ENCODE assay signal across 13 cellular contexts in the genomic region with DNA sequence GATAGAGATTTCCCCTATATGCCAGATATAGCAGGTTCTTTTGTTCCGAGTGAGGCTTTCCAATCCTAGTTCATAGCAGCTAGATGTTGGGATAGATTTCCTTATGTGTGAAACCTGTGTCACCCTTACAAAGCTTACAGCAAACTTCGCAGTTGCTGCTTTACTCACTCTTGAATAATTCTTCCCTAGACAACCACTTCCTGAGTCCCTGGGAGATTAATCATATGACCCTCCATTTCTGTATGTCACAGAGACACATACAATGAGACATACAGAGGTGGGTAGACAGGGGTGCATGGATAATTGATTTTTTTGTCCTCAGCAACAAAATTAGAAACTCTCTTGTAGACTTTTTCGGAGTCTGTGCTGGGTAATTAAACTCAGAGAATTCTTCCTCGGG.
DNase-seq lines count a peak whose midpoint lies in the region; ATAC-seq and TF ChIP-seq lines count a peak whose summit lies in the region.
"Had no signal": no experiment of that assay in that cellular context is flagged by ENCODE, and none has a peak within 500 bp of the region (broad histone marks: within the 10 kb centered on the region; RNA-seq: fewer than 3 reads in every experiment).

No MANE protein-coding gene starts in this region.

- H3K4me1 Mint-ChIP-seq in GM23338, result peaks cover 13% of the 10 kb centered on the region
- H3K4me1 Mint-ChIP-seq: activated naive CD8-positive, alpha-beta T cell treated with anti-CD3 and anti-CD28 coated beads, Interleukin-2, amount 50 U/mL, for 24 hours had no signal

- no peak overlapping the region for H3K27ac ChIP-seq in GM23338 (ENCODE audit: low read depth)

- H2AFZ ChIP-seq in GM23338, result 0 out of 2 replicates have a peak overlapping the region, but pooled peaks have one; percentile 43

- no peak overlapping the region for H3K4me3 Mint-ChIP-seq in GM23338
- H3K4me3 Mint-ChIP-seq: activated naive CD8-positive, alpha-beta T cell treated with anti-CD3 and anti-CD28 coated beads, Interleukin-2, amount 50 U/mL, for 24 hours; nephron progenitor cell; T-helper 2 cell treated with Interferon-gamma antibody and Interleukin-4, amounts not matched to agents 5 μg/mL and 100 μg/mL, for 36 hours had no signal

- peaks cover 20% of the 10 kb centered on the region for H3K9me3 Mint-ChIP-seq in GM23338
- H3K9me3 Mint-ChIP-seq: nephron progenitor cell had no signal

- DNase-seq in GM23338 (ENCODE audit: low spot score), result no peak
- peak; percentile 67 for DNase-seq in fibroblast of mammary gland (ENCODE audit: low read depth)
- peak; percentile 66 for DNase-seq in retinal pigment epithelial cell (ENCODE audit: low read depth)
- no peak for DNase-seq in NCI-H446 (lab: John Stamatoyannopoulos, UW)
- DNase-seq in NCI-H510A (lab: John Stamatoyannopoulos, UW), result no peak
- DNase-seq in MV-4-11 (lab: John Stamatoyannopoulos, UW), result no peak
- DNase-seq: activated naive CD8-positive, alpha-beta T cell treated with anti-CD3 and anti-CD28 coated beads, Interleukin-2, amount 50 U/mL, for 24 hours; Caco-2; nephron progenitor cell had no signal

- peaks cover 11% of the 10 kb centered on the region; the same call in 1 of the 3 replicates for H3K36me3 Mint-ChIP-seq in GM23338 (ENCODE audit: low read depth)

- no peaks in the 10 kb centered on the region for H4K20me1 ChIP-seq in GM23338 (replicated peaks; ENCODE audit: insufficient read depth)

- H3K4me3 ChIP-seq in GM23338 (no peak overlapping the region), fibroblast of mammary gland (ENCODE audit: control insufficient read depth, low read depth, low read length) (no peak overlapping the region), retinal pigment epithelial cell (ENCODE audit: low read length) (no peak overlapping the region)

- H3K4me2 ChIP-seq in GM23338, result no peak overlapping the region

- no peaks in the 10 kb centered on the region for H3F3A ChIP-seq in GM23338 (replicated peaks; ENCODE audit: low read depth)

- no peaks in the 10 kb centered on the region for H3K79me2 ChIP-seq in GM23338 (replicated peaks; ENCODE audit: insufficient read depth)

- no peaks in the 10 kb centered on the region for H3K27me3 Mint-ChIP-seq in GM23338 (ENCODE audit: insufficient read depth, low read depth, poor library complexity)
- H3K27me3 Mint-ChIP-seq: activated naive CD8-positive, alpha-beta T cell treated with anti-CD3 and anti-CD28 coated beads, Interleukin-2, amount 50 U/mL, for 24 hours had no signal

- no peaks in the 10 kb centered on the region for H3K36me3 ChIP-seq in GM23338 (ENCODE audit: insufficient read depth)

- H3K4me1 ChIP-seq in GM23338 (ENCODE audit: insufficient read depth), result no peaks in the 10 kb centered on the region; the same call in 1 of the 2 replicates
- H3K4me1 ChIP-seq: Caco-2 had no signal

- no peaks in the 10 kb centered on the region for H3K27me3 ChIP-seq in GM23338 (ENCODE audit: insufficient read depth)

- no peak overlapping the region for H3K27ac Mint-ChIP-seq in GM23338
- H3K27ac Mint-ChIP-seq: activated naive CD8-positive, alpha-beta T cell treated with anti-CD3 and anti-CD28 coated beads, Interleukin-2, amount 50 U/mL, for 24 hours; T-helper 2 cell treated with Interferon-gamma antibody and Interleukin-4, amounts not matched to agents 5 μg/mL and 100 μg/mL, for 36 hours had no signal

- ATAC-seq in GM23338 (no peak), SK-N-SH treated with all-trans-retinoic acid at 6 μM for 48 hours (peak; percentile 83), HG03378 (IDR thresholded peaks at IDR 0.05; ENCODE audit: unreplicated experiment) (no peak)
- ATAC-seq: activated naive CD8-positive, alpha-beta T cell treated with anti-CD3 and anti-CD28 coated beads, Interleukin-2, amount 50 U/mL, for 24 hours; HepG2 had no signal

- no peaks in the 10 kb centered on the region for H3K9me2 ChIP-seq in GM23338 (ENCODE audit: insufficient read depth)

- no peak for TF ChIP-seq CTCF in GM23338 (conservative IDR thresholded peaks at IDR 0.05; ENCODE audit: low read depth in 2 of 2)
- TF ChIP-seq CTCF in fibroblast of mammary gland (conservative IDR thresholded peaks at IDR 0.05; ENCODE audit: control insufficient read depth, insufficient read depth, low read depth, low read length), result no peak
- TF ChIP-seq CTCF in retinal pigment epithelial cell (conservative IDR thresholded peaks at IDR 0.05; ENCODE audit: low read depth, low read length), result no peak

TF ChIP-seq in GM23338, 12 proteins besides CTCF, POLR2A, EP300 and RAD21:
- no peak for TF ChIP-seq EZH2phosphoT487 (IDR thresholded peaks at IDR 0.05; ENCODE audit: unreplicated experiment)
- no peak for TF ChIP-seq CREB1 (CRISPR knock-in tag; IDR thresholded peaks at IDR 0.05; ENCODE audit: low read depth)
TF ChIP-seq in GM23338: peak in this region for 0.

TF ChIP-seq in SK-N-SH treated with all-trans-retinoic acid at 6 μM for 48 hours, 23 proteins besides CTCF, POLR2A, EP300 and RAD21:
- TF ChIP-seq ARNTL (CRISPR knock-in tag; IDR thresholded peaks at IDR 0.05; ENCODE audit: borderline replicate concordance, low read depth) (no peak), RARB (CRISPR knock-in tag; IDR thresholded peaks at IDR 0.05) (no peak), PPARA (CRISPR knock-in tag; IDR thresholded peaks at IDR 0.05; ENCODE audit: borderline replicate concordance) (no peak), CREB5 (CRISPR knock-in tag; IDR thresholded peaks at IDR 0.05; ENCODE audit: low read depth) (no peak), SNAI2 (CRISPR knock-in tag; IDR thresholded peaks at IDR 0.05) (no peak), GLIS3 (CRISPR knock-in tag; IDR thresholded peaks at IDR 0.05) (no peak), ZNF70 (CRISPR knock-in tag; IDR thresholded peaks at IDR 0.05) (no peak), ZNF565 (CRISPR knock-in tag; conservative IDR thresholded peaks at IDR 0.05; ENCODE audit: low read depth) (no peak), ISL1 (CRISPR knock-in tag; IDR thresholded peaks at IDR 0.05) (no peak), ZFP30 (CRISPR knock-in tag; IDR thresholded peaks at IDR 0.05) (no peak)
- TF ChIP-seq, protein P1, sequence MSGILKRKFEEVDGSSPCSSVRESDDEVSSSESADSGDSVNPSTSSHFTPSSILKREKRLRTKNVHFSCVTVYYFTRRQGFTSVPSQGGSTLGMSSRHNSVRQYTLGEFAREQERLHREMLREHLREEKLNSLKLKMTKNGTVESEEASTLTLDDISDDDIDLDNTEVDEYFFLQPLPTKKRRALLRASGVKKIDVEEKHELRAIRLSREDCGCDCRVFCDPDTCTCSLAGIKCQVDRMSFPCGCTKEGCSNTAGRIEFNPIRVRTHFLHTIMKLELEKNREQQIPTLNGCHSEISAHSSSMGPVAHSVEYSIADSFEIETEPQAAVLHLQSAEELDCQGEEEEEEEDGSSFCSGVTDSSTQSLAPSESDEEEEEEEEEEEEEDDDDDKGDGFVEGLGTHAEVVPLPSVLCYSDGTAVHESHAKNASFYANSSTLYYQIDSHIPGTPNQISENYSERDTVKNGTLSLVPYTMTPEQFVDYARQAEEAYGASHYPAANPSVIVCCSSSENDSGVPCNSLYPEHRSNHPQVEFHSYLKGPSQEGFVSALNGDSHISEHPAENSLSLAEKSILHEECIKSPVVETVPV (CRISPR knock-in tag; IDR thresholded peaks at IDR 0.05), result no peak
- TF ChIP-seq, protein P2, sequence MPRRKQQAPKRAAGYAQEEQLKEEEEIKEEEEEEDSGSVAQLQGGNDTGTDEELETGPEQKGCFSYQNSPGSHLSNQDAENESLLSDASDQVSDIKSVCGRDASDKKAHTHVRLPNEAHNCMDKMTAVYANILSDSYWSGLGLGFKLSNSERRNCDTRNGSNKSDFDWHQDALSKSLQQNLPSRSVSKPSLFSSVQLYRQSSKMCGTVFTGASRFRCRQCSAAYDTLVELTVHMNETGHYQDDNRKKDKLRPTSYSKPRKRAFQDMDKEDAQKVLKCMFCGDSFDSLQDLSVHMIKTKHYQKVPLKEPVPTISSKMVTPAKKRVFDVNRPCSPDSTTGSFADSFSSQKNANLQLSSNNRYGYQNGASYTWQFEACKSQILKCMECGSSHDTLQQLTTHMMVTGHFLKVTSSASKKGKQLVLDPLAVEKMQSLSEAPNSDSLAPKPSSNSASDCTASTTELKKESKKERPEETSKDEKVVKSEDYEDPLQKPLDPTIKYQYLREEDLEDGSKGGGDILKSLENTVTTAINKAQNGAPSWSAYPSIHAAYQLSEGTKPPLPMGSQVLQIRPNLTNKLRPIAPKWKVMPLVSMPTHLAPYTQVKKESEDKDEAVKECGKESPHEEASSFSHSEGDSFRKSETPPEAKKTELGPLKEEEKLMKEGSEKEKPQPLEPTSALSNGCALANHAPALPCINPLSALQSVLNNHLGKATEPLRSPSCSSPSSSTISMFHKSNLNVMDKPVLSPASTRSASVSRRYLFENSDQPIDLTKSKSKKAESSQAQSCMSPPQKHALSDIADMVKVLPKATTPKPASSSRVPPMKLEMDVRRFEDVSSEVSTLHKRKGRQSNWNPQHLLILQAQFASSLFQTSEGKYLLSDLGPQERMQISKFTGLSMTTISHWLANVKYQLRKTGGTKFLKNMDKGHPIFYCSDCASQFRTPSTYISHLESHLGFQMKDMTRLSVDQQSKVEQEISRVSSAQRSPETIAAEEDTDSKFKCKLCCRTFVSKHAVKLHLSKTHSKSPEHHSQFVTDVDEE (CRISPR knock-in tag; IDR thresholded peaks at IDR 0.05), result no peak

Comparison
In these comparisons a context has a peak if more than half of its experiments do, and no peak if none do; other contexts are left out.
1. DNase-seq: peak in fibroblast of mammary gland (single experiment) and retinal pigment epithelial cell (single experiment); none in GM23338 (single experiment), NCI-H446 (0 of 2), NCI-H510A (single experiment) and MV-4-11 (single experiment).